8 cellular contexts compared by ENCODE assay signal in genomic region chr12:47779301-47779942, GRCh38. TPM values are rescaled to one million over a fixed set of nuclear protein-coding genes. Genes with fewer than 3 reads are reported as not detected.
DNase-seq lines count a peak whose midpoint lies in the region; ATAC-seq lines count a peak whose summit lies in the region.

No MANE protein-coding gene starts in this region.

- intact Hi-C loops in activated T-helper 1 cell treated with anti-CD3 and anti-CD28 coated beads, Interleukin-12 subunit alpha, Interleukin-12 subunit beta, Interleukin-2, Interleukin-4 antibody, amounts not matched to agents 30 ng/mL and 10 ng/mL and 1 ng/mL, durations not matched to agents 14 hours and 24 hours and 36 hours (cut with micrococcal nuclease): loop anchor here (1.0 to 2.0 kb wide), 5 partner anchors 27 to 64 kb away; no protein-coding TSS in a partner anchor

- no peak overlapping the region for H2AFZ ChIP-seq in neuronal stem cell (ENCODE audit: low read length)

- in situ Hi-C loops in KBM-7 (cut with MboI; ENCODE audit: low pct_unique_long_range_greater_than_20kb, low sequenced_read_pairs): loop anchor here (5.0 kb wide), 1 partner anchor 37 kb away; no protein-coding TSS in a partner anchor

- H4K91ac ChIP-seq in neuronal stem cell (ENCODE audit: low read depth, low read length, poor library complexity): no peak overlapping the region

- H3K4ac ChIP-seq in neuronal stem cell (ENCODE audit: low read length): no peak overlapping the region

- peaks cover 15 to 38% of the 10 kb centered on the region in 2 donors for H3K36me3 ChIP-seq in neuronal stem cell (replicated peaks in 1 of 2; ENCODE audit: control insufficient read depth in 2 of 2, insufficient read depth in 2 of 2, low read length in 2 of 2)

- H4K8ac ChIP-seq in neuronal stem cell (ENCODE audit: low read depth, low read length): no peak overlapping the region

- H3K4me1 ChIP-seq in neuronal stem cell (ENCODE audit: control insufficient read depth in 2 of 2, insufficient read depth in 1 of 2, low read depth in 1 of 2, low read length in 2 of 2): peaks cover 2 to 8% of the 10 kb centered on the region in 2 donors

- ATAC-seq in GM21528 (IDR thresholded peaks at IDR 0.05; ENCODE audit: low FRiP score, unreplicated experiment): peak; percentile 69

- H3K14ac ChIP-seq in neuronal stem cell (ENCODE audit: low read length): no peak overlapping the region

- WGBS in neuronal stem cell (ENCODE audit: extremely low coverage in 2 of 2, insufficient read length in 2 of 2, insufficient replicate concordance in 1 of 2), 2 donors: no CpG with 5 or more reads among the region's 19 CpGs

- no peak overlapping the region for H3K18ac ChIP-seq in neuronal stem cell (ENCODE audit: low read length)

- H2BK120ac ChIP-seq in neuronal stem cell (ENCODE audit: low read depth, low read length): no peak overlapping the region

- no peak overlapping the region for H2AK5ac ChIP-seq in neuronal stem cell (ENCODE audit: low read depth, low read length)

- peak overlapping the region; percentile 89 for H3K27ac Mint-ChIP-seq in activated T-helper 1 cell treated with anti-CD3 and anti-CD28 coated beads, Interleukin-12 subunit alpha, Interleukin-12 subunit beta, Interleukin-2, Interleukin-4 antibody, amounts not matched to agents 30 ng/mL and 10 ng/mL and 1 ng/mL, durations not matched to agents 14 hours and 24 hours and 36 hours

- H3K4me1 Mint-ChIP-seq in activated T-helper 1 cell treated with anti-CD3 and anti-CD28 coated beads, Interleukin-12 subunit alpha, Interleukin-12 subunit beta, Interleukin-2, Interleukin-4 antibody, amounts not matched to agents 30 ng/mL and 10 ng/mL and 1 ng/mL, durations not matched to agents 14 hours and 24 hours and 36 hours (ENCODE audit: low read depth): peaks cover 50% of the 10 kb centered on the region

- no peak overlapping the region for H2BK15ac ChIP-seq in neuronal stem cell (ENCODE audit: low read length)

- peak overlapping the region; percentile 45 for H3K9ac ChIP-seq in neuronal stem cell (ENCODE audit: low read depth, low read length, poor library complexity)

- no peak overlapping the region for H2BK12ac ChIP-seq in neuronal stem cell (ENCODE audit: low read length)

- H3K9me3 ChIP-seq in neuronal stem cell (replicated peaks in 1 of 2; ENCODE audit: control insufficient read depth in 2 of 2, insufficient read depth in 1 of 2, low read depth in 1 of 2, low read length in 2 of 2): no peaks in the 10 kb centered on the region

- H3K9me3 Mint-ChIP-seq in activated T-helper 1 cell treated with anti-CD3 and anti-CD28 coated beads, Interleukin-12 subunit alpha, Interleukin-12 subunit beta, Interleukin-2, Interleukin-4 antibody, amounts not matched to agents 30 ng/mL and 10 ng/mL and 1 ng/mL, durations not matched to agents 14 hours and 24 hours and 36 hours: no peaks in the 10 kb centered on the region

- H3K27me3 Mint-ChIP-seq in activated T-helper 1 cell treated with anti-CD3 and anti-CD28 coated beads, Interleukin-12 subunit alpha, Interleukin-12 subunit beta, Interleukin-2, Interleukin-4 antibody, amounts not matched to agents 30 ng/mL and 10 ng/mL and 1 ng/mL, durations not matched to agents 14 hours and 24 hours and 36 hours (ENCODE audit: insufficient read depth): no peaks in the 10 kb centered on the region

- H3K27me3 ChIP-seq in neuronal stem cell (ENCODE audit: control insufficient read depth in 3 of 3, insufficient read depth in 3 of 3, low read depth in 1 of 3, low read length in 3 of 3): no peaks in the 10 kb centered on the region

- no peak overlapping the region for H2BK5ac ChIP-seq in neuronal stem cell (ENCODE audit: low read length)

- peak overlapping the region; percentile 29 for H3K23ac ChIP-seq in neuronal stem cell (ENCODE audit: low read depth, low read length, poor library complexity)

- peak; percentile 72 for DNase-seq in DMS79 (lab: John Stamatoyannopoulos, UW)
- DNase-seq in KBM-7: peak; percentile 90
- peak; percentile 76 for DNase-seq in RKO (ENCODE audit: low spot score)
- DNase-seq in activated T-helper 1 cell treated with anti-CD3 and anti-CD28 coated beads, Interleukin-12 subunit alpha, Interleukin-12 subunit beta, Interleukin-2, Interleukin-4 antibody, amounts not matched to agents 30 ng/mL and 10 ng/mL and 1 ng/mL, durations not matched to agents 14 hours and 24 hours and 36 hours (ENCODE audit: low spot score): peak; percentile 84
- DNase-seq in fibroblast of the conjunctiva (ENCODE audit: low read depth): peak; percentile 74
- DNase-seq in neuronal stem cell (ENCODE audit: low spot score): peak; percentile 92
- DNase-seq in superior temporal gyrus (ENCODE audit: extremely low spot score): peak; percentile 98

- H3K27ac ChIP-seq in neuronal stem cell (replicated peaks; ENCODE audit: low read length): no peak overlapping the region

- H3K79me1 ChIP-seq in neuronal stem cell (ENCODE audit: low read depth, low read length): no peaks in the 10 kb centered on the region

- peaks cover 14% of the 10 kb centered on the region for H3K36me3 Mint-ChIP-seq in activated T-helper 1 cell treated with anti-CD3 and anti-CD28 coated beads, Interleukin-12 subunit alpha, Interleukin-12 subunit beta, Interleukin-2, Interleukin-4 antibody, amounts not matched to agents 30 ng/mL and 10 ng/mL and 1 ng/mL, durations not matched to agents 14 hours and 24 hours and 36 hours (ENCODE audit: low read depth)

- no peak overlapping the region for H3K4me2 ChIP-seq in neuronal stem cell (ENCODE audit: insufficient read depth, low read length, poor library complexity, severe bottlenecking)

- H3K4me3 Mint-ChIP-seq in activated T-helper 1 cell treated with anti-CD3 and anti-CD28 coated beads, Interleukin-12 subunit alpha, Interleukin-12 subunit beta, Interleukin-2, Interleukin-4 antibody, amounts not matched to agents 30 ng/mL and 10 ng/mL and 1 ng/mL, durations not matched to agents 14 hours and 24 hours and 36 hours: no peak overlapping the region

- peak overlapping the region in 1 of 2 donors; percentile 11 for H3K4me3 ChIP-seq in neuronal stem cell (ENCODE audit: low read length in 2 of 2)

RNA-seq across cellular contexts. Expression of gene SLC48A1, which starts 6.4 kb away (rescaled TPM):
- 12.7 TPM in 2 replicates for total RNA-seq in activated T-helper 1 cell treated with anti-CD3 and anti-CD28 coated beads, Interleukin-12 subunit alpha, Interleukin-12 subunit beta, Interleukin-2, Interleukin-4 antibody, amounts not matched to agents 30 ng/mL and 10 ng/mL and 1 ng/mL, durations not matched to agents 14 hours and 24 hours and 36 hours
- 12.5 TPM for polyA plus RNA-seq in neuronal stem cell (2013, experiment 1 of 2)
- 12.3 TPM for polyA plus RNA-seq in neuronal stem cell (2013, experiment 2 of 2)

RNA-seq across cellular contexts. Expression of gene RAPGEF3, which starts 20.7 kb away (rescaled TPM):
- total RNA-seq in activated T-helper 1 cell treated with anti-CD3 and anti-CD28 coated beads, Interleukin-12 subunit alpha, Interleukin-12 subunit beta, Interleukin-2, Interleukin-4 antibody, amounts not matched to agents 30 ng/mL and 10 ng/mL and 1 ng/mL, durations not matched to agents 14 hours and 24 hours and 36 hours: 4.7 and 6.5 TPM in 2 replicates
- 1.3 TPM for polyA plus RNA-seq in neuronal stem cell (2013, experiment 1 of 2)
- polyA plus RNA-seq in neuronal stem cell (2013, experiment 2 of 2): 1.1 TPM

RNA-seq across cellular contexts. Expression of gene HDAC7, which starts 40.3 kb away (rescaled TPM):
- 453 and 466 TPM in 2 replicates for total RNA-seq in activated T-helper 1 cell treated with anti-CD3 and anti-CD28 coated beads, Interleukin-12 subunit alpha, Interleukin-12 subunit beta, Interleukin-2, Interleukin-4 antibody, amounts not matched to agents 30 ng/mL and 10 ng/mL and 1 ng/mL, durations not matched to agents 14 hours and 24 hours and 36 hours
- 26.3 TPM for polyA plus RNA-seq in neuronal stem cell (2013, experiment 1 of 2)
- polyA plus RNA-seq in neuronal stem cell (2013, experiment 2 of 2): 27.4 TPM

RNA-seq across cellular contexts. Expression of gene ENDOU, which starts 54.1 kb away (rescaled TPM):
- total RNA-seq in activated T-helper 1 cell treated with anti-CD3 and anti-CD28 coated beads, Interleukin-12 subunit alpha, Interleukin-12 subunit beta, Interleukin-2, Interleukin-4 antibody, amounts not matched to agents 30 ng/mL and 10 ng/mL and 1 ng/mL, durations not matched to agents 14 hours and 24 hours and 36 hours: not detected in 2 replicates
- polyA plus RNA-seq in neuronal stem cell (2013, experiment 1 of 2): not detected
- polyA plus RNA-seq in neuronal stem cell (2013, experiment 2 of 2): 0.07 TPM
